ENCODE assay signal across 24 cellular contexts in genomic region chr20:25209911-25210310, GRCh38.
"Had no signal": no experiment of that assay in that cellular context is flagged by ENCODE, and none has a peak within 500 bp of the region (broad histone marks: within the 10 kb centered on the region; RNA-seq: fewer than 3 reads in every experiment).

No MANE protein-coding gene starts in this region.

- H3K4me1 ChIP-seq: parathyroid adenoma, transverse colon, uterus had no signal

- H3K9me3 ChIP-seq: ovary, psoas muscle, right lobe of liver, sigmoid colon, suprapubic skin, testis, tibial artery, transverse colon, upper lobe of right lung, uterus had no signal

- DNase-seq: natural killer cell; occipital lobe; ovary; psoas muscle; right cardiac atrium; sigmoid colon; small intestine; stimulated activated CD4-positive, alpha-beta T cell treated with anti-CD3 and anti-CD28 coated beads, Interleukin-15, amount 100 ng/mL, for 24 hours; stimulated activated CD4-positive, alpha-beta T cell treated with anti-CD3 and anti-CD28 coated beads, Interleukin-2, amount 100 ng/mL, for 24 hours; stimulated activated CD4-positive, alpha-beta T cell treated with anti-CD3 and anti-CD28 coated beads, Interleukin-2, amount 100 ng/mL, for 48 hours; stimulated activated CD4-positive, alpha-beta T cell treated with anti-CD3 and anti-CD28 coated beads, Interleukin-4, amount 100 ng/mL, for 24 hours; stimulated activated naive B cell treated with anti-CD40 and anti-IgM and Interleukin-4, amounts not matched to agents 10 μg/mL and 1 μg/mL and 100 μg/mL, for 72 hours; stimulated activated naive CD4-positive, alpha-beta T cell treated with Interleukin-2 at 50 U/mL for 16 hours; substantia nigra; testis; tibial artery; transverse colon; upper lobe of right lung; uterus had no signal

- H3K4me3 ChIP-seq: neural progenitor cell, ovary, psoas muscle, right lobe of liver, sigmoid colon, suprapubic skin, testis, tibial artery, transverse colon, upper lobe of right lung, uterus had no signal

- H3K36me3 ChIP-seq: neural progenitor cell, ovary, uterus had no signal

- H3K27ac ChIP-seq: neural progenitor cell, ovary, parathyroid adenoma, psoas muscle, right lobe of liver, sigmoid colon, suprapubic skin, testis, tibial artery, transverse colon, upper lobe of right lung, uterus had no signal

- ATAC-seq: natural killer cell; psoas muscle; right cardiac atrium; right lobe of liver; stimulated activated effector memory CD8-positive, alpha-beta T cell treated with anti-CD3 and anti-CD28 coated beads, Interleukin-12 subunit alpha, Interleukin-12 subunit beta, amount 100 ng/mL, for 72 hours; stimulated activated naive B cell treated with anti-CD40 and anti-IgM and Interleukin-4, amounts not matched to agents 10 μg/mL and 1 μg/mL and 100 μg/mL, for 72 hours; upper lobe of right lung had no signal

- H3K27me3 ChIP-seq: neural progenitor cell, ovary, right lobe of liver, sigmoid colon, suprapubic skin, testis, tibial artery, transverse colon, upper lobe of right lung, uterus had no signal
